In the genomic region with DNA sequence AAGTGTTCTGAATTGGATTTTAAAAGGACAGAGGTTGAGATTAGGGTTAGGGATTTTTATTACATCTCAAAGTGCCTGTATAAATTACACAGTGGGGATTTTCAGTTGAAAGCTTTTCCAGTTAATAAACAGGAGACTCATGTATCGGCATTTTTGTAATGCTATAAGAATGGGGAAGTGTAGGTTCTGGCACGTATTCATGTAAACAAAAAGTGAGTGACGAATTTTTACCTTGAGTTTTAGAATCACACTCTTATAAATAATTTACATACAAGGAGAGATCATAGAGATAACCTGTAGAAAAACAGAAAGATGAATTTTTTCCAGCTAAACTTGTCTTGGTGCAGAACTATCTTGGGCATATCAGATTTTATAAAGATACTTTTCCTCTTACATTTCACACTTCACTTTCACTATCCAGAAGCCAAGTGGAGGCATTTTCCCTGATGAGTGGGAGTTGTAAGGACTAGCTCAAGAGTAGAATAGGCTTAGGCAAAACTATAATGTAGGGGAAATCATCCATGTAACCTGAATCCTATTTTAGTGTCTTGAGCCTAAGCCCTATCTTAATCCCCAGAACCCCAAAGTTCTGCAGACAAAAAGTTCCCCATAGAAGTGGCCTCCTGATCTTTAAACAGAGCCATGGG, we compare ENCODE assay signal across 1 cellular context.
TF ChIP-seq lines count a peak whose summit lies in the region.

No MANE protein-coding gene starts in this region.

TF ChIP-seq in K562, 482 proteins besides CTCF, POLR2A, EP300 and RAD21 (continued from another document):
- no peak for TF ChIP-seq CLOCK (CRISPR knock-in tag; IDR thresholded peaks at IDR 0.05; ENCODE audit: borderline replicate concordance)
